18 cellular contexts compared by ENCODE assay signal in the genomic region with DNA sequence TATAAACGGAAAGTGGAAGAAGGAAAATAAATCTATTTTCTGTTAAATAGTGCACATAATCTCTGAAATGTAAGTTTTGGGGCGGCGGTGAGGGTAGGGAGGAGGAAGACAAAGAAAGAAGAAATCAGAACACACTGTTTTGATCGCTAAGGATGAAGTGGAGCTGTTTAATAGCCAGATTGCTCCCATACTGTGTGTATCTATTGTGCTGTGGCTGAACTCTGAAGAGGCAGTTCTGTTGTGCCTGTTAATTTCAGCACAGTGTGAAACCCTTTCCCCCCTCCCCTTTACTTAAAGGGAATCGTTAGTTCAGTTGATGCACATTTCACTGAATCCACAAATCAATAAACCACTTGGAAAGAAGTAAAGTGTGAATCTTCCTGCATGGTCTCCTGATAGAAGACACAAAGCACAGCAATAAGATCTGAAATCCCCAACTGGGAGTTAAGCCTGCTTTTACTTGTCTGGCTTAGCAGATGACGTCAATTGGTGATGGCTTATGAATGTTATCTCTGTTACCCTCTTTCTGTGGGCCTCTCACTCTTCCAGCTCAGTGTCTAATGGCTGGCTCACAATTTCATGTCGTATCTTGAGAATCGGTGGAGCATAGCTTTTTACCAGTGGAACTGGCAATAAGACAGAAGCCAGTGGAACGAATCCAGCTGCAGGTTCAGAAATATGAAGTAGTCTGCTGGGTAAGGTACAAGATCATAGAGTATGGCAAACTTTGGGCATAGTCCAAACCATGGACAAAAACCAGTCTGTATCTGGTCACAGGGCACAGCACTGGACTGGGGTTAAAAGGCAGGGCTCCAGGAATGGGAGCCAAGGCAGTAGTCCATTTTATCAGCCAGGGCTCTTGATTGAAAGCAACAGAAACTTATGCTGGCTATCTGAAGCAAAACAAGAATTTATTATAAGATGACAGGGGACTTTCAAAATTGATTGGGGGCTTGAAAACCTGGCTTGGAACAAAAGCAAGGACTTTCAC.
DNase-seq lines count a peak whose midpoint lies in the region; ATAC-seq, FAIRE-seq and TF ChIP-seq lines count a peak whose summit lies in the region.
"Had no signal": no experiment of that assay in that cellular context is flagged by ENCODE, and none has a peak within 500 bp of the region (broad histone marks: within the 10 kb centered on the region; RNA-seq: fewer than 3 reads in every experiment).

No MANE protein-coding gene starts in this region.

- peak overlapping the region; percentile 80 for H3K4me2 ChIP-seq in smooth muscle cell

- CTCF ChIA-PET in WTC11 (lab: Charles Lee) = no interaction called here

- no peaks in the 10 kb centered on the region for H3K36me3 Mint-ChIP-seq in WTC11
- H3K36me3 Mint-ChIP-seq: CD8-positive, alpha-beta T cell; natural killer cell had no signal

- peaks cover 12% of the 10 kb centered on the region for H3K27me3 Mint-ChIP-seq in WTC11 (ENCODE audit: low read depth)
- H3K27me3 Mint-ChIP-seq: activated T-helper 17 cell treated with anti-CD3 and anti-CD28 coated beads, Interleukin-2, amount 50 U/mL, for 72 hours had no signal

- H3K9me3 Mint-ChIP-seq in WTC11 = no peaks in the 10 kb centered on the region
- H3K9me3 Mint-ChIP-seq: T-helper 2 cell treated with Interferon-gamma antibody and Interleukin-4, amounts not matched to agents 5 μg/mL and 100 μg/mL, for 36 hours had no signal

- TF ChIP-seq EP300 in esophagus muscularis mucosa (IDR thresholded peaks at IDR 0.05) = no peak

- H2AFZ ChIP-seq in smooth muscle cell (ENCODE audit: low read depth) = peak overlapping the region; percentile 34

- H3K27ac ChIP-seq in smooth muscle cell (ENCODE audit: low read depth) (peak overlapping the region; percentile 98), esophagus muscularis mucosa (replicated peaks in 1 of 4) (no peak overlapping the region)
- H3K27ac ChIP-seq: Peyer's patch had no signal

- no peak for FAIRE-seq in HTR-8/SVneo (lab: Jason Lieb, UNC)

- H3K9ac ChIP-seq in smooth muscle cell (ENCODE audit: low read depth) = peak overlapping the region; percentile 90

- peak; percentile 23 for DNase-seq in NCI-H2171 (lab: John Stamatoyannopoulos, UW)
- DNase-seq in WTC11 (ENCODE audit: low spot score) = no peak
- peak; percentile 50 to 51 for DNase-seq in hippocampal formation (lab: John Stamatoyannopoulos, UW)
- DNase-seq in smooth muscle cell (lab: John Stamatoyannopoulos, UW; ENCODE audit: unreplicated experiment) = no peak
- no peak for DNase-seq in HTR-8/SVneo (ENCODE audit: insufficient read length, low spot score)
- no peak for DNase-seq in esophagus muscularis mucosa (ENCODE audit: extremely low spot score)
- DNase-seq in NCI-H2196 treated with DMSO at 0.1 percent for 48 hours (lab: John Stamatoyannopoulos, UW; ENCODE audit: unreplicated experiment) = no peak
- DNase-seq: CD8-positive, alpha-beta T cell; GDM1; kidney glomerular epithelial cell; natural killer cell; NCI-H226; Peyer's patch had no signal

- ATAC-seq in WTC11 (peak; percentile 59; the same call in 1 of the 2 replicates), GM18520 (IDR thresholded peaks at IDR 0.05; ENCODE audit: unreplicated experiment) (no peak)
- ATAC-seq: activated T-helper 17 cell treated with anti-CD3 and anti-CD28 coated beads, Interleukin-2, amount 50 U/mL, for 72 hours; CD8-positive, alpha-beta T cell; HCT116; natural killer cell had no signal

- TF ChIP-seq POLR2A in esophagus muscularis mucosa (IDR thresholded peaks at IDR 0.05; ENCODE audit: low read depth) = no peak

- H3F3A ChIP-seq in smooth muscle cell (ENCODE audit: low read depth) = no peaks in the 10 kb centered on the region

- no peaks in the 10 kb centered on the region for H3K79me2 ChIP-seq in smooth muscle cell (ENCODE audit: low read depth)

- H3K27ac Mint-ChIP-seq in WTC11 = no peak overlapping the region
- H3K27ac Mint-ChIP-seq: activated T-helper 17 cell treated with anti-CD3 and anti-CD28 coated beads, Interleukin-2, amount 50 U/mL, for 72 hours; CD8-positive, alpha-beta T cell; natural killer cell; T-helper 2 cell treated with Interferon-gamma antibody and Interleukin-4, amounts not matched to agents 5 μg/mL and 100 μg/mL, for 36 hours had no signal

- no peak for TF ChIP-seq CTCF in WTC11 (IDR thresholded peaks at IDR 0.05)
- TF ChIP-seq CTCF in smooth muscle cell (IDR thresholded peaks at IDR 0.05; ENCODE audit: borderline replicate concordance, insufficient read depth, poor library complexity, severe bottlenecking) = no peak
- no peak for TF ChIP-seq CTCF in esophagus muscularis mucosa (IDR thresholded peaks at IDR 0.05)

- 19% methylated on average over 9 of the region's 9 CpGs for WGBS in smooth muscle cell (ENCODE audit: low lambda C conversion rate)
- 73% methylated on average over 9 of the region's 9 CpGs for WGBS in esophagus muscularis mucosa

- H3K36me3 ChIP-seq in smooth muscle cell (ENCODE audit: low read depth) (no peaks in the 10 kb centered on the region), esophagus muscularis mucosa (no peaks in the 10 kb centered on the region)
- H3K36me3 ChIP-seq: Peyer's patch had no signal

- H4K20me1 ChIP-seq in smooth muscle cell (ENCODE audit: low read depth) = no peaks in the 10 kb centered on the region

- H3K4me3 ChIP-seq in smooth muscle cell (peak overlapping the region; percentile 24), esophagus muscularis mucosa (no peak overlapping the region)
- H3K4me3 ChIP-seq: Peyer's patch, skin epidermis had no signal

- H3K4me1 Mint-ChIP-seq in WTC11 = peaks cover 11% of the 10 kb centered on the region; the same call in 1 of the 2 replicates
- H3K4me1 Mint-ChIP-seq: activated T-helper 17 cell treated with anti-CD3 and anti-CD28 coated beads, Interleukin-2, amount 50 U/mL, for 72 hours; natural killer cell had no signal

- POLR2A ChIA-PET in WTC11 (lab: Charles Lee) = no interaction called here

- peaks cover 12% of the 10 kb centered on the region for H3K4me1 ChIP-seq in smooth muscle cell (ENCODE audit: low read depth)
- H3K4me1 ChIP-seq in esophagus muscularis mucosa = no peaks in the 10 kb centered on the region
- H3K4me1 ChIP-seq: Peyer's patch had no signal

- H3K4me3 Mint-ChIP-seq in WTC11 = no peak overlapping the region
- H3K4me3 Mint-ChIP-seq: activated T-helper 17 cell treated with anti-CD3 and anti-CD28 coated beads, Interleukin-2, amount 50 U/mL, for 72 hours; CD8-positive, alpha-beta T cell; natural killer cell; T-helper 2 cell treated with Interferon-gamma antibody and Interleukin-4, amounts not matched to agents 5 μg/mL and 100 μg/mL, for 36 hours had no signal

- intact Hi-C loops in esophagus muscularis mucosa (cut with DNase I) = no loop called here

- H3K27me3 ChIP-seq in smooth muscle cell (ENCODE audit: low read depth) (no peaks in the 10 kb centered on the region), esophagus muscularis mucosa (no peaks in the 10 kb centered on the region)
- H3K27me3 ChIP-seq: Peyer's patch had no signal

- H3K9me3 ChIP-seq in smooth muscle cell (replicated peaks; ENCODE audit: low read depth) = no peaks in the 10 kb centered on the region
- H3K9me3 ChIP-seq in esophagus muscularis mucosa = no peaks in the 10 kb centered on the region
- H3K9me3 ChIP-seq: Peyer's patch had no signal

TF ChIP-seq in WTC11, 78 proteins besides CTCF, POLR2A, EP300 and RAD21 (continues in another document):
- TF ChIP-seq, protein P1, sequence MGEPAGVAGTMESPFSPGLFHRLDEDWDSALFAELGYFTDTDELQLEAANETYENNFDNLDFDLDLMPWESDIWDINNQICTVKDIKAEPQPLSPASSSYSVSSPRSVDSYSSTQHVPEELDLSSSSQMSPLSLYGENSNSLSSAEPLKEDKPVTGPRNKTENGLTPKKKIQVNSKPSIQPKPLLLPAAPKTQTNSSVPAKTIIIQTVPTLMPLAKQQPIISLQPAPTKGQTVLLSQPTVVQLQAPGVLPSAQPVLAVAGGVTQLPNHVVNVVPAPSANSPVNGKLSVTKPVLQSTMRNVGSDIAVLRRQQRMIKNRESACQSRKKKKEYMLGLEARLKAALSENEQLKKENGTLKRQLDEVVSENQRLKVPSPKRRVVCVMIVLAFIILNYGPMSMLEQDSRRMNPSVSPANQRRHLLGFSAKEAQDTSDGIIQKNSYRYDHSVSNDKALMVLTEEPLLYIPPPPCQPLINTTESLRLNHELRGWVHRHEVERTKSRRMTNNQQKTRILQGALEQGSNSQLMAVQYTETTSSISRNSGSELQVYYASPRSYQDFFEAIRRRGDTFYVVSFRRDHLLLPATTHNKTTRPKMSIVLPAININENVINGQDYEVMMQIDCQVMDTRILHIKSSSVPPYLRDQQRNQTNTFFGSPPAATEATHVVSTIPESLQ (CRISPR knock-in tag; IDR thresholded peaks at IDR 0.05) = no peak
- TF ChIP-seq, protein P2, sequence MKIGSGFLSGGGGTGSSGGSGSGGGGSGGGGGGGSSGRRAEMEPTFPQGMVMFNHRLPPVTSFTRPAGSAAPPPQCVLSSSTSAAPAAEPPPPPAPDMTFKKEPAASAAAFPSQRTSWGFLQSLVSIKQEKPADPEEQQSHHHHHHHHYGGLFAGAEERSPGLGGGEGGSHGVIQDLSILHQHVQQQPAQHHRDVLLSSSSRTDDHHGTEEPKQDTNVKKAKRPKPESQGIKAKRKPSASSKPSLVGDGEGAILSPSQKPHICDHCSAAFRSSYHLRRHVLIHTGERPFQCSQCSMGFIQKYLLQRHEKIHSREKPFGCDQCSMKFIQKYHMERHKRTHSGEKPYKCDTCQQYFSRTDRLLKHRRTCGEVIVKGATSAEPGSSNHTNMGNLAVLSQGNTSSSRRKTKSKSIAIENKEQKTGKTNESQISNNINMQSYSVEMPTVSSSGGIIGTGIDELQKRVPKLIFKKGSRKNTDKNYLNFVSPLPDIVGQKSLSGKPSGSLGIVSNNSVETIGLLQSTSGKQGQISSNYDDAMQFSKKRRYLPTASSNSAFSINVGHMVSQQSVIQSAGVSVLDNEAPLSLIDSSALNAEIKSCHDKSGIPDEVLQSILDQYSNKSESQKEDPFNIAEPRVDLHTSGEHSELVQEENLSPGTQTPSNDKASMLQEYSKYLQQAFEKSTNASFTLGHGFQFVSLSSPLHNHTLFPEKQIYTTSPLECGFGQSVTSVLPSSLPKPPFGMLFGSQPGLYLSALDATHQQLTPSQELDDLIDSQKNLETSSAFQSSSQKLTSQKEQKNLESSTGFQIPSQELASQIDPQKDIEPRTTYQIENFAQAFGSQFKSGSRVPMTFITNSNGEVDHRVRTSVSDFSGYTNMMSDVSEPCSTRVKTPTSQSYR (CRISPR knock-in tag; IDR thresholded peaks at IDR 0.05) = no peak
- TF ChIP-seq TP53 (CRISPR knock-in tag; IDR thresholded peaks at IDR 0.05) (no peak), NR2C2 (CRISPR knock-in tag; IDR thresholded peaks at IDR 0.05) (no peak)
- TF ChIP-seq, protein P3, sequence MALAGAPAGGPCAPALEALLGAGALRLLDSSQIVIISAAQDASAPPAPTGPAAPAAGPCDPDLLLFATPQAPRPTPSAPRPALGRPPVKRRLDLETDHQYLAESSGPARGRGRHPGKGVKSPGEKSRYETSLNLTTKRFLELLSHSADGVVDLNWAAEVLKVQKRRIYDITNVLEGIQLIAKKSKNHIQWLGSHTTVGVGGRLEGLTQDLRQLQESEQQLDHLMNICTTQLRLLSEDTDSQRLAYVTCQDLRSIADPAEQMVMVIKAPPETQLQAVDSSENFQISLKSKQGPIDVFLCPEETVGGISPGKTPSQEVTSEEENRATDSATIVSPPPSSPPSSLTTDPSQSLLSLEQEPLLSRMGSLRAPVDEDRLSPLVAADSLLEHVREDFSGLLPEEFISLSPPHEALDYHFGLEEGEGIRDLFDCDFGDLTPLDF (CRISPR knock-in tag; IDR thresholded peaks at IDR 0.05) = no peak

Comparison
In these comparisons a context has a peak if more than half of its experiments do, and no peak if none do; other contexts are left out.
1. DNase-seq: peak in NCI-H2171 (single experiment) and hippocampal formation (2 of 2); none in WTC11 (single experiment), smooth muscle cell (single experiment), HTR-8/SVneo (single experiment), esophagus muscularis mucosa (single experiment) and NCI-H2196 treated with DMSO at 0.1 percent for 48 hours (single experiment).